15 cellular contexts compared by ENCODE assay signal in genomic region chr7:132228240-132228639, GRCh38.
DNase-seq lines count a peak whose midpoint lies in the region; ATAC-seq and TF ChIP-seq lines count a peak whose summit lies in the region.
"Had no signal": no experiment of that assay in that cellular context is flagged by ENCODE, and none has a peak within 500 bp of the region (broad histone marks: within the 10 kb centered on the region; RNA-seq: fewer than 3 reads in every experiment).

No MANE protein-coding gene starts in this region.

- TF ChIP-seq CTCF in RWPE1 (conservative IDR thresholded peaks at IDR 0.05; ENCODE audit: low read depth) = no peak

- no peak overlapping the region for H2BK12ac ChIP-seq in neuronal stem cell (ENCODE audit: low read length)

- H2AFZ ChIP-seq in neuronal stem cell (ENCODE audit: low read length) = no peak overlapping the region

- H3K4me3 ChIP-seq in neuronal stem cell (ENCODE audit: low read length in 2 of 2) = no peak overlapping the region
- H3K4me3 ChIP-seq: A549; BLaER1 treated with 17β-estradiol and CSF1 and Interleukin-3, amounts not matched to agents 10 nM and 100 nM had no signal

- H3K27ac ChIP-seq in neuronal stem cell (replicated peaks; ENCODE audit: low read length) = no peak overlapping the region
- H3K27ac ChIP-seq in RWPE1 = no peak overlapping the region
- H3K27ac ChIP-seq: 22Rv1; A549; BLaER1 treated with 17β-estradiol and CSF1 and Interleukin-3, amounts not matched to agents 10 nM and 100 nM; C4-2B had no signal

- no peak overlapping the region for H4K91ac ChIP-seq in neuronal stem cell (ENCODE audit: low read depth, low read length, poor library complexity)

- no peaks in the 10 kb centered on the region for H3K36me3 ChIP-seq in neuronal stem cell (replicated peaks in 1 of 2; ENCODE audit: control insufficient read depth in 2 of 2, insufficient read depth in 2 of 2, low read length in 2 of 2)
- H3K36me3 ChIP-seq: BLaER1 treated with 17β-estradiol and CSF1 and Interleukin-3, amounts not matched to agents 10 nM and 100 nM had no signal

- DNase-seq in Right ventricle myocardium inferior (ENCODE audit: missing footprints) (peak; percentile 60), left cardiac atrium (no peak), mesenteric fat pad (ENCODE audit: low spot score) (peak; percentile 60), neuronal stem cell (ENCODE audit: low spot score) (no peak), RWPE1 (ENCODE audit: low spot score) (no peak)
- DNase-seq: AML-193; Caco-2; Calu3; CD4-positive, alpha-beta T cell; CD8-positive, alpha-beta T cell; GF-D8 had no signal

- H3K23ac ChIP-seq in neuronal stem cell (ENCODE audit: low read depth, low read length, poor library complexity) = no peak overlapping the region

- H2BK5ac ChIP-seq in neuronal stem cell (ENCODE audit: low read length) = no peak overlapping the region

- no peak overlapping the region for H3K14ac ChIP-seq in neuronal stem cell (ENCODE audit: low read length)

- no peak overlapping the region for H3K4ac ChIP-seq in neuronal stem cell (ENCODE audit: low read length)

- peak overlapping the region; percentile 11 for H3K18ac ChIP-seq in neuronal stem cell (ENCODE audit: low read length)

- H2AK5ac ChIP-seq in neuronal stem cell (ENCODE audit: low read depth, low read length) = peak overlapping the region; percentile 8

- POLR2A ChIA-PET in RWPE1 (lab: Yijun Ruan, JAX; ENCODE audit: low non-redundant PET) = no interaction called here

- H3K27me3 ChIP-seq in neuronal stem cell (ENCODE audit: control insufficient read depth in 3 of 3, insufficient read depth in 3 of 3, low read depth in 1 of 3, low read length in 3 of 3) = no peaks in the 10 kb centered on the region
- H3K27me3 ChIP-seq: BLaER1 treated with 17β-estradiol and CSF1 and Interleukin-3, amounts not matched to agents 10 nM and 100 nM had no signal

- peaks cover 0 to 18% of the 10 kb centered on the region in 2 donors for H3K4me1 ChIP-seq in neuronal stem cell (ENCODE audit: control insufficient read depth in 2 of 2, insufficient read depth in 1 of 2, low read depth in 1 of 2, low read length in 2 of 2)
- H3K4me1 ChIP-seq: BLaER1 treated with 17β-estradiol and CSF1 and Interleukin-3, amounts not matched to agents 10 nM and 100 nM had no signal

- CTCF ChIA-PET in RWPE1 (lab: Yijun Ruan, JAX) = no interaction called here

- H3K9ac ChIP-seq in neuronal stem cell (ENCODE audit: low read depth, low read length, poor library complexity) = no peak overlapping the region
- H3K9ac ChIP-seq: BLaER1 treated with 17β-estradiol and CSF1 and Interleukin-3, amounts not matched to agents 10 nM and 100 nM had no signal

- H2BK15ac ChIP-seq in neuronal stem cell (ENCODE audit: low read length) = peak overlapping the region; percentile 31

- no peaks in the 10 kb centered on the region for H3K9me3 ChIP-seq in neuronal stem cell (replicated peaks in 1 of 2; ENCODE audit: control insufficient read depth in 2 of 2, insufficient read depth in 1 of 2, low read depth in 1 of 2, low read length in 2 of 2)
- H3K9me3 ChIP-seq: A549; BLaER1 treated with 17β-estradiol and CSF1 and Interleukin-3, amounts not matched to agents 10 nM and 100 nM; Caco-2 had no signal

- no peak overlapping the region for H2BK120ac ChIP-seq in neuronal stem cell (ENCODE audit: low read depth, low read length)

- ATAC-seq in Right ventricle myocardium inferior (no peak), left cardiac atrium (no peak)
- ATAC-seq: A549; CD8-positive, alpha-beta T cell had no signal

- H3K4me2 ChIP-seq in neuronal stem cell (ENCODE audit: insufficient read depth, low read length, poor library complexity, severe bottlenecking) = no peak overlapping the region
- H3K4me2 ChIP-seq: A549; BLaER1 treated with 17β-estradiol and CSF1 and Interleukin-3, amounts not matched to agents 10 nM and 100 nM had no signal

- intact Hi-C loops in Right ventricle myocardium inferior (cut with DNase I) (no loop called here), left cardiac atrium (cut with DNase I) (no loop called here)

- WGBS in neuronal stem cell (ENCODE audit: extremely low coverage in 2 of 2, insufficient read length in 2 of 2, insufficient replicate concordance in 1 of 2), 2 donors = no CpG with 5 or more reads among the region's 14 CpGs

- no peaks in the 10 kb centered on the region for H3K79me1 ChIP-seq in neuronal stem cell (ENCODE audit: low read depth, low read length)

- no peak overlapping the region for H4K8ac ChIP-seq in neuronal stem cell (ENCODE audit: low read depth, low read length)

Comparison
In these comparisons a context has a peak if more than half of its experiments do, and no peak if none do; other contexts are left out.
1. DNase-seq: peak in Right ventricle myocardium inferior (single experiment) and mesenteric fat pad (single experiment); none in left cardiac atrium (single experiment), neuronal stem cell (single experiment) and RWPE1 (single experiment).